1 cellular context compared by ENCODE assay signal in genomic region chr11:130449246-130449990, GRCh38.
TF ChIP-seq lines count a peak whose summit lies in the region.

No MANE protein-coding gene starts in this region.

TF ChIP-seq in GM23338, 12 proteins besides CTCF, POLR2A, EP300 and RAD21 (continued from another document):
- no peak for TF ChIP-seq ZNF462 (CRISPR knock-in tag; IDR thresholded peaks at IDR 0.05)
